ENCODE assay signal across 9 cellular contexts in genomic region chr12:57087689-57088441, GRCh38. TPM values are rescaled to one million over a fixed set of nuclear protein-coding genes. Genes with fewer than 3 reads are reported as not detected.
DNase-seq lines count a peak whose midpoint lies in the region; ATAC-seq and TF ChIP-seq lines count a peak whose summit lies in the region.
"Had no signal": no experiment of that assay in that cellular context is flagged by ENCODE, and none has a peak within 500 bp of the region (broad histone marks: within the 10 kb centered on the region; RNA-seq: fewer than 3 reads in every experiment).

No MANE protein-coding gene starts in this region.

- CTCF ChIA-PET in PC-9 (lab: Charles Lee) = interaction anchor here (0.6 kb wide), 1 partner anchor 24 kb away, joined by 4 read pairs; the partner anchor contains the start of gene STAT6

- peaks cover 25% of the 10 kb centered on the region for H3K36me3 Mint-ChIP-seq in nephron progenitor cell (ENCODE audit: low read depth)

- H3K27me3 Mint-ChIP-seq in nephron progenitor cell (ENCODE audit: low read depth, poor library complexity) = no peaks in the 10 kb centered on the region

- POLR2A ChIA-PET in PC-9 (lab: Charles Lee; ENCODE audit: unreplicated experiment) = interaction anchor here (0.7 to 2.5 kb wide), 6 partner anchors 9 to 459 kb away, joined by 3 to 28 read pairs (median 10); partner anchors contain the start of genes LRP1, NEMP1 and STAT6

- DNase-seq in CD1c-positive myeloid dendritic cell (ENCODE audit: extremely low spot score) (peak; percentile 84), PC-9 (peak; percentile 80 to 90), activated T-helper 1 cell treated with Interleukin-2 at 50 U/mL for 16 hours (ENCODE audit: low read depth) (peak; percentile 52), fibroblast of lung (ENCODE audit: low read depth in 2 of 2) (peak; percentile 96 to 97), nephron progenitor cell (peak; percentile 78)

- H3K9me3 ChIP-seq in PC-9 (ENCODE audit: insufficient read depth, low read depth) (no peaks in the 10 kb centered on the region), fibroblast of lung (ENCODE audit: control insufficient read depth, insufficient read depth, low read depth, low read length) (no peaks in the 10 kb centered on the region), stomach smooth muscle (ENCODE audit: control insufficient read depth in 2 of 2, low read length in 2 of 2) (no peaks in the 10 kb centered on the region)

- H3K4me3 ChIP-seq in PC-9 = peak overlapping the region; percentile 94
- peak overlapping the region; percentile 48 to 87 (median 58) for H3K4me3 ChIP-seq in fibroblast of lung (replicated peaks in 1 of 4; ENCODE audit: control extremely low read depth in 1 of 4, insufficient read depth in 1 of 4, low read depth in 3 of 4, low read length in 4 of 4)
- peak overlapping the region; percentile 77 to 78 for H3K4me3 ChIP-seq in stomach smooth muscle (ENCODE audit: low read length in 2 of 2)

- H3K4me1 ChIP-seq in PC-9 (replicated peaks; ENCODE audit: insufficient read depth) (peaks cover 5% of the 10 kb centered on the region; the same call in 1 of the 2 replicates), fibroblast of lung (ENCODE audit: control insufficient read depth, extremely low read depth, insufficient read depth, low read length) (peaks cover 19% of the 10 kb centered on the region), stomach smooth muscle (ENCODE audit: control insufficient read depth, insufficient read depth, low read length) (peaks cover 44% of the 10 kb centered on the region)

- no peaks in the 10 kb centered on the region for H3K9me3 Mint-ChIP-seq in nephron progenitor cell

- intact Hi-C loops in PC-9 (cut with micrococcal nuclease; ENCODE audit: unreplicated experiment) = loop anchor here (1.0 to 5.0 kb wide), 4 partner anchors 9 to 451 kb away; partner anchors contain the start of genes PTGES3 and STAT6

- H3K79me2 ChIP-seq in PC-9 (ENCODE audit: low read depth) (no peaks in the 10 kb centered on the region), fibroblast of lung (ENCODE audit: control insufficient read depth, insufficient read depth, low read length) (peaks cover 39% of the 10 kb centered on the region)

- TSS peak; percentile 98 for BruUV-seq in PC-9 (replicated peaks; lab: Mats Ljungman, UMichigan)

- 0 out of 2 replicates have a peak, but pooled peaks cover 3% of the 10 kb centered on the region for H4K20me1 ChIP-seq in PC-9 (ENCODE audit: insufficient read depth)
- H4K20me1 ChIP-seq in fibroblast of lung (ENCODE audit: control insufficient read depth, extremely low read depth, insufficient read depth, low read length) = no peaks in the 10 kb centered on the region

- peak overlapping the region; percentile 99 for H3K27ac Mint-ChIP-seq in nephron progenitor cell

- TF ChIP-seq CTCF in PC-9 (conservative IDR thresholded peaks at IDR 0.05) (no peak), fibroblast of lung (conservative IDR thresholded peaks at IDR 0.05 in 1 of 2, IDR thresholded peaks at IDR 0.05 in 1 of 2; ENCODE audit: low read depth in 1 of 2, low read length in 2 of 2) (no peak), nephron progenitor cell (IDR thresholded peaks at IDR 0.05) (no peak)

- no peaks in the 10 kb centered on the region for H3K9me2 ChIP-seq in PC-9 (ENCODE audit: insufficient read depth)

- H3K27me3 ChIP-seq in PC-9 (ENCODE audit: insufficient read depth, low read depth) (no peaks in the 10 kb centered on the region), fibroblast of lung (ENCODE audit: control insufficient read depth, insufficient read depth, low read length) (no peaks in the 10 kb centered on the region), stomach smooth muscle (ENCODE audit: control insufficient read depth in 1 of 2, insufficient read depth in 2 of 2, low read length in 2 of 2) (no peaks in the 10 kb centered on the region)

- H3K4me3 Mint-ChIP-seq in nephron progenitor cell = peak overlapping the region; percentile 88

- ATAC-seq in GM19324 (IDR thresholded peaks at IDR 0.05; ENCODE audit: low FRiP score, unreplicated experiment) = peak; percentile 35
- ATAC-seq in HG03460 (IDR thresholded peaks at IDR 0.05; ENCODE audit: unreplicated experiment) = peak; percentile 37

- H2AFZ ChIP-seq in PC-9 (peak overlapping the region; percentile 92), fibroblast of lung (ENCODE audit: low read length) (no peak overlapping the region)

- no peaks in the 10 kb centered on the region for H3K36me3 ChIP-seq in PC-9 (ENCODE audit: low read depth)
- peaks cover 12% of the 10 kb centered on the region for H3K36me3 ChIP-seq in fibroblast of lung (ENCODE audit: control insufficient read depth, insufficient read depth, low read length)
- H3K36me3 ChIP-seq in stomach smooth muscle (ENCODE audit: control insufficient read depth in 2 of 2, insufficient read depth in 2 of 2, low read length in 2 of 2) = peaks cover 7 to 13% of the 10 kb centered on the region in 2 donors

- peaks cover 26% of the 10 kb centered on the region; the same call in 1 of the 2 replicates for H3F3A ChIP-seq in PC-9 (ENCODE audit: insufficient read depth, low read depth)

- peaks cover 79% of the 10 kb centered on the region for H3K4me1 Mint-ChIP-seq in nephron progenitor cell

- H3K9ac ChIP-seq in fibroblast of lung (ENCODE audit: insufficient read depth, low read length) = peak overlapping the region; percentile 92
- H3K9ac ChIP-seq in stomach smooth muscle (ENCODE audit: low read length in 2 of 2) = peak overlapping the region; percentile 89 to 96

- H3K27ac ChIP-seq in PC-9 (peak overlapping the region; percentile 91), fibroblast of lung (ENCODE audit: insufficient read depth, low read length) (peak overlapping the region; percentile 99), stomach smooth muscle (ENCODE audit: low read length) (peak overlapping the region; percentile 100)

- peak overlapping the region; percentile 96 for H3K4me2 ChIP-seq in PC-9
- H3K4me2 ChIP-seq in fibroblast of lung (ENCODE audit: extremely low read depth, insufficient read depth, low read length) = peak overlapping the region; percentile 100

RNA-seq across cellular contexts. Expression of gene NAB2, which starts 1.0 kb away (rescaled TPM):
- total RNA-seq in PC-9 (2021) = 13.8 and 20.2 TPM in 2 replicates
- 39.6 and 62.7 TPM in 2 replicates for total RNA-seq in fibroblast of lung
- polyA plus RNA-seq in fibroblast of lung = 31.3 and 34.6 TPM in 2 replicates
- polyA plus RNA-seq in fibroblast of lung (2012) = 36.6 and 43.5 TPM in 2 replicates
- polyA minus RNA-seq in fibroblast of lung (ENCODE audit: low replicate concordance) = 47.8 and 72.4 TPM in 2 replicates

RNA-seq across cellular contexts. Expression of gene NEMP1, which starts 9.3 kb away (rescaled TPM):
- total RNA-seq in PC-9 (2021) (28.9 and 36.6 TPM in 2 replicates), fibroblast of lung (7.7 and 8.4 TPM in 2 replicates)
- 11.1 and 17.6 TPM in 2 replicates for polyA plus RNA-seq in fibroblast of lung
- polyA plus RNA-seq in fibroblast of lung (2012) = 4.9 and 8.4 TPM in 2 replicates
- 4.9 and 17.5 TPM in 2 replicates for polyA minus RNA-seq in fibroblast of lung (ENCODE audit: low replicate concordance)

RNA-seq across cellular contexts. Expression of gene STAT6, which starts 23.3 kb away (rescaled TPM):
- total RNA-seq in PC-9 (2021) (112 and 122 TPM in 2 replicates), fibroblast of lung (90.4 and 103 TPM in 2 replicates)
- polyA plus RNA-seq in fibroblast of lung = 116 and 123 TPM in 2 replicates
- polyA plus RNA-seq in fibroblast of lung (2012) = 99.4 and 116 TPM in 2 replicates
- polyA minus RNA-seq in fibroblast of lung (ENCODE audit: low replicate concordance) = 235 and 253 TPM in 2 replicates

RNA-seq across cellular contexts. Expression of gene MYO1A, which starts 37.9 kb away (rescaled TPM):
- total RNA-seq in PC-9 (2021) (not detected in 2 replicates), fibroblast of lung (0.17 and 0.26 TPM in 2 replicates)
- 0.01 TPM in 1 of 2 replicates, not detected in the other for polyA plus RNA-seq in fibroblast of lung
- polyA plus RNA-seq in fibroblast of lung (2012) = not detected in 2 replicates
- not detected in 2 replicates for polyA minus RNA-seq in fibroblast of lung (ENCODE audit: low replicate concordance)
- total RNA-seq: frontal cortex had no signal

RNA-seq across cellular contexts. Expression of gene LRP1, which starts 40.4 kb away (rescaled TPM):
- total RNA-seq in PC-9 (2021) (51.4 and 70.1 TPM in 2 replicates), fibroblast of lung (377 and 464 TPM in 2 replicates)
- polyA plus RNA-seq in fibroblast of lung = 92.2 and 96.9 TPM in 2 replicates
- polyA plus RNA-seq in fibroblast of lung (2012) = 209 and 246 TPM in 2 replicates
- polyA minus RNA-seq in fibroblast of lung (ENCODE audit: low replicate concordance) = 1,375 and 1,576 TPM in 2 replicates

Comparison
In these comparisons a context has a peak if more than half of its experiments do, and no peak if none do; other contexts are left out.
1. Peak in every context shown above with its lines: DNase-seq, ATAC-seq, H3K4me3 ChIP-seq and H3K27ac ChIP-seq.